ENCODE assay signal across 11 cellular contexts in the genomic region with DNA sequence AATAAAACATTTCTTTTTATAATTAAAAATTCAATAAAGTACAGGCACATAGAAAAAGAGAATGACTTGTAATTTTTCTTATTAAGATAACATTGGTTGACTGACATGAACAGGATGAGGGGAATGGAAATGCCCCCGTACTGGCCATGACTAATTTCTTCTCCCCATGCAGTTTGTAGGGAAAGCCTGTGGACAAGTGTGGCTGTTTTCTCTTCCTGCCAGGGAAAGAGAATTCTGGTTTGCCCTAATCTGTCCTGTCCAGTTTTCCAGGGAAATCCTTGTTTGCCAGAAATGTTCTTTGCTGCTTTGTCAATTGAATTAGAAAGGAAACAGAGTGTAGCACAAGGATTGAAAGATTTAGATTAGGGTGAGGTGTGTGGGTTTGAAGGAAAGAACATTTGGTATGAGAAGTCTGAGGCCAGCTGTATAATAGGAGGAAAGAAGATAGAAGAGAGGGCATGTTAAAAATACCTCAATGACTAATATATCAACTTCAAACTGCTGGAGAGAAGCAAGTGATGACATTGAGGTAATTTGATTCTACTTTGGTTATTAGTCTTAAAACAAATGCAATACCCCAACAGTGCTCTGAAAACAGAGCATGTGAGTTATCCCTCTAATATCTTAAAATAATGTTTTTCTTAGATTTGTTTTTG.
DNase-seq lines count a peak whose midpoint lies in the region; ATAC-seq and TF ChIP-seq lines count a peak whose summit lies in the region.
"Had no signal": no experiment of that assay in that cellular context is flagged by ENCODE, and none has a peak within 500 bp of the region (broad histone marks: within the 10 kb centered on the region; RNA-seq: fewer than 3 reads in every experiment).

No MANE protein-coding gene starts in this region.

- H3K36me3 Mint-ChIP-seq in activated naive CD8-positive, alpha-beta T cell treated with anti-CD3 and anti-CD28 coated beads for 36 hours = no peaks in the 10 kb centered on the region
- H3K36me3 Mint-ChIP-seq in stimulated activated effector memory CD8-positive, alpha-beta T cell treated with anti-CD3 and anti-CD28 coated beads, Interleukin-12 subunit alpha, Interleukin-12 subunit beta, amount 100 ng/mL, for 72 hours = no peaks in the 10 kb centered on the region
- H3K36me3 Mint-ChIP-seq: activated naive CD8-positive, alpha-beta T cell treated with anti-CD3 and anti-CD28 coated beads, Interleukin-2, amount 10 ng/mL, durations not matched to agents 7 days and 5 days had no signal

- ATAC-seq in GM19351 (IDR thresholded peaks at IDR 0.05; ENCODE audit: unreplicated experiment) (peak; percentile 87), HG02973 (IDR thresholded peaks at IDR 0.05; ENCODE audit: unreplicated experiment) (peak; percentile 91)
- ATAC-seq in stimulated activated effector memory CD8-positive, alpha-beta T cell treated with anti-CD3 and anti-CD28 coated beads, Interleukin-12 subunit alpha, Interleukin-12 subunit beta, amount 100 ng/mL, for 72 hours = no peak

- no peak for TF ChIP-seq CTCF in BE2C (IDR thresholded peaks at IDR 0.05; ENCODE audit: low read depth, low read length)

- H3K4me3 Mint-ChIP-seq in activated naive CD8-positive, alpha-beta T cell treated with anti-CD3 and anti-CD28 coated beads for 36 hours = no peak overlapping the region
- H3K4me3 Mint-ChIP-seq in stimulated activated effector memory CD8-positive, alpha-beta T cell treated with anti-CD3 and anti-CD28 coated beads, Interleukin-12 subunit alpha, Interleukin-12 subunit beta, amount 100 ng/mL, for 72 hours = no peak overlapping the region
- H3K4me3 Mint-ChIP-seq: activated naive CD8-positive, alpha-beta T cell treated with anti-CD3 and anti-CD28 coated beads, Interleukin-2, amount 10 ng/mL, durations not matched to agents 7 days and 5 days had no signal

- H3K9me3 Mint-ChIP-seq in activated naive CD8-positive, alpha-beta T cell treated with anti-CD3 and anti-CD28 coated beads for 36 hours = peaks cover 1% of the 10 kb centered on the region
- H3K9me3 Mint-ChIP-seq in stimulated activated effector memory CD8-positive, alpha-beta T cell treated with anti-CD3 and anti-CD28 coated beads, Interleukin-12 subunit alpha, Interleukin-12 subunit beta, amount 100 ng/mL, for 72 hours = no peaks in the 10 kb centered on the region
- H3K9me3 Mint-ChIP-seq: activated naive CD8-positive, alpha-beta T cell treated with anti-CD3 and anti-CD28 coated beads, Interleukin-2, amount 10 ng/mL, durations not matched to agents 7 days and 5 days had no signal

- no peaks in the 10 kb centered on the region for H3K4me1 Mint-ChIP-seq in activated naive CD8-positive, alpha-beta T cell treated with anti-CD3 and anti-CD28 coated beads for 36 hours
- no peaks in the 10 kb centered on the region for H3K4me1 Mint-ChIP-seq in stimulated activated effector memory CD8-positive, alpha-beta T cell treated with anti-CD3 and anti-CD28 coated beads, Interleukin-12 subunit alpha, Interleukin-12 subunit beta, amount 100 ng/mL, for 72 hours
- H3K4me1 Mint-ChIP-seq: activated naive CD8-positive, alpha-beta T cell treated with anti-CD3 and anti-CD28 coated beads, Interleukin-2, amount 10 ng/mL, durations not matched to agents 7 days and 5 days had no signal

- DNase-seq in BE2C (peak; percentile 30), SJCRH30 (peak; percentile 86 to 96), iPS-NIHi7 (ENCODE audit: extremely low spot score) (no peak)
- DNase-seq in activated naive CD8-positive, alpha-beta T cell treated with anti-CD3 and anti-CD28 coated beads for 36 hours = no peak
- DNase-seq in stimulated activated CD4-positive, alpha-beta T cell treated with anti-CD3 and anti-CD28 coated beads, Interleukin-15, amount 100 ng/mL, for 24 hours = no peak
- no peak for DNase-seq in stimulated activated effector memory CD8-positive, alpha-beta T cell treated with anti-CD3 and anti-CD28 coated beads, Interleukin-12 subunit alpha, Interleukin-12 subunit beta, amount 100 ng/mL, for 72 hours (ENCODE audit: low spot score in 2 of 2)
- DNase-seq: activated naive CD8-positive, alpha-beta T cell treated with anti-CD3 and anti-CD28 coated beads, Interleukin-2, amount 10 ng/mL, durations not matched to agents 7 days and 5 days; hypothalamus; NCI-H1105 treated with DMSO at 0.1 percent for 48 hours had no signal

- H3K4me1 ChIP-seq in BE2C (peaks cover 4% of the 10 kb centered on the region; the same call in 1 of the 2 replicates), SJCRH30 (peaks cover 45% of the 10 kb centered on the region)

- H3K9me3 ChIP-seq in BE2C (no peaks in the 10 kb centered on the region), SJCRH30 (replicated peaks) (no peaks in the 10 kb centered on the region)

- peak overlapping the region; percentile 93 for H3K27ac ChIP-seq in SJCRH30

- no peak overlapping the region for H3K27ac Mint-ChIP-seq in activated naive CD8-positive, alpha-beta T cell treated with anti-CD3 and anti-CD28 coated beads for 36 hours
- H3K27ac Mint-ChIP-seq in stimulated activated effector memory CD8-positive, alpha-beta T cell treated with anti-CD3 and anti-CD28 coated beads, Interleukin-12 subunit alpha, Interleukin-12 subunit beta, amount 100 ng/mL, for 72 hours = no peak overlapping the region
- H3K27ac Mint-ChIP-seq: activated naive CD8-positive, alpha-beta T cell treated with anti-CD3 and anti-CD28 coated beads, Interleukin-2, amount 10 ng/mL, durations not matched to agents 7 days and 5 days had no signal

- no peaks in the 10 kb centered on the region for H3K27me3 Mint-ChIP-seq in activated naive CD8-positive, alpha-beta T cell treated with anti-CD3 and anti-CD28 coated beads for 36 hours
- H3K27me3 Mint-ChIP-seq: activated naive CD8-positive, alpha-beta T cell treated with anti-CD3 and anti-CD28 coated beads, Interleukin-2, amount 10 ng/mL, durations not matched to agents 7 days and 5 days had no signal

- no peaks in the 10 kb centered on the region for H3K27me3 ChIP-seq in BE2C
- no peaks in the 10 kb centered on the region for H3K27me3 ChIP-seq in SJCRH30

- H3K36me3 ChIP-seq in BE2C = no peaks in the 10 kb centered on the region
- H3K36me3 ChIP-seq in SJCRH30 = peaks cover 9% of the 10 kb centered on the region

- H3K4me3 ChIP-seq in BE2C (ENCODE audit: low read depth, low read length) (no peak overlapping the region), SJCRH30 (0 out of 2 replicates have a peak overlapping the region, but pooled peaks have one; percentile 0)

Comparison
In these comparisons a context has a peak if more than half of its experiments do, and no peak if none do; other contexts are left out.
1. DNase-seq: peak in BE2C (single experiment) and SJCRH30 (2 of 2); none in activated naive CD8-positive, alpha-beta T cell treated with anti-CD3 and anti-CD28 coated beads for 36 hours (single experiment), stimulated activated CD4-positive, alpha-beta T cell treated with anti-CD3 and anti-CD28 coated beads, Interleukin-15, amount 100 ng/mL, for 24 hours (single experiment), iPS-NIHi7 (single experiment) and stimulated activated effector memory CD8-positive, alpha-beta T cell treated with anti-CD3 and anti-CD28 coated beads, Interleukin-12 subunit alpha, Interleukin-12 subunit beta, amount 100 ng/mL, for 72 hours (0 of 2).